ENCODE assay signal across 20 cellular contexts in genomic region chr20:47515843-47516242, GRCh38. TPM values are rescaled to one million over a fixed set of nuclear protein-coding genes. Genes with fewer than 3 reads are reported as not detected.
DNase-seq lines count a peak whose midpoint lies in the region; ATAC-seq and TF ChIP-seq lines count a peak whose summit lies in the region.
"Had no signal": no experiment of that assay in that cellular context is flagged by ENCODE, and none has a peak within 500 bp of the region (broad histone marks: within the 10 kb centered on the region; RNA-seq: fewer than 3 reads in every experiment).

No MANE protein-coding gene starts in this region.

- no peaks in the 10 kb centered on the region for H3K27me3 Mint-ChIP-seq in activated CD4-positive, alpha-beta T cell treated with anti-CD3 and anti-CD28 coated beads, Interleukin-2, amount 10 ng/mL, durations not matched to agents 24 days and 14 days
- no peaks in the 10 kb centered on the region for H3K27me3 Mint-ChIP-seq in CD4-positive, alpha-beta T cell
- no peaks in the 10 kb centered on the region for H3K27me3 Mint-ChIP-seq in T-helper 17 cell
- H3K27me3 Mint-ChIP-seq in progenitor cell of endocrine pancreas = no peaks in the 10 kb centered on the region

- POLR2A ChIA-PET in CD4-positive, alpha-beta T cell (lab: Charles Lee) = no interaction called here

- TF ChIP-seq CTCF in CD4-positive, alpha-beta T cell (IDR thresholded peaks at IDR 0.05) = no peak
- TF ChIP-seq CTCF in progenitor cell of endocrine pancreas (IDR thresholded peaks at IDR 0.05; ENCODE audit: unreplicated experiment) = no peak

- peak overlapping the region; percentile 91 for H3K27ac Mint-ChIP-seq in activated CD4-positive, alpha-beta T cell treated with anti-CD3 and anti-CD28 coated beads, Interleukin-2, amount 10 ng/mL, durations not matched to agents 24 days and 14 days
- peak overlapping the region; percentile 27 for H3K27ac Mint-ChIP-seq in CD4-positive, alpha-beta T cell
- H3K27ac Mint-ChIP-seq in T-helper 17 cell (peak overlapping the region; percentile 77), progenitor cell of endocrine pancreas (peak overlapping the region; percentile 60)

- peaks cover 7% of the 10 kb centered on the region for H3K9me3 Mint-ChIP-seq in activated CD4-positive, alpha-beta T cell treated with anti-CD3 and anti-CD28 coated beads, Interleukin-2, amount 10 ng/mL, durations not matched to agents 24 days and 14 days
- peaks cover 4% of the 10 kb centered on the region for H3K9me3 Mint-ChIP-seq in CD4-positive, alpha-beta T cell
- peaks cover 8% of the 10 kb centered on the region for H3K9me3 Mint-ChIP-seq in progenitor cell of endocrine pancreas (ENCODE audit: low read depth)

- H3K36me3 Mint-ChIP-seq in activated CD4-positive, alpha-beta T cell treated with anti-CD3 and anti-CD28 coated beads, Interleukin-2, amount 10 ng/mL, durations not matched to agents 24 days and 14 days (ENCODE audit: low read depth) = peaks cover 55% of the 10 kb centered on the region
- H3K36me3 Mint-ChIP-seq in CD4-positive, alpha-beta T cell (ENCODE audit: low read depth) = peaks cover 49% of the 10 kb centered on the region
- H3K36me3 Mint-ChIP-seq in T-helper 17 cell (ENCODE audit: low read depth) (no peaks in the 10 kb centered on the region), progenitor cell of endocrine pancreas (ENCODE audit: insufficient read depth) (peaks cover 18% of the 10 kb centered on the region)

- ATAC-seq in CD4-positive, alpha-beta T cell (ENCODE audit: poor library complexity) = no peak
- ATAC-seq in T-helper 17 cell (no peak), HG03378 (IDR thresholded peaks at IDR 0.05; ENCODE audit: unreplicated experiment) (no peak), GM21619 (IDR thresholded peaks at IDR 0.05; ENCODE audit: unreplicated experiment) (no peak)
- ATAC-seq: foreskin keratinocyte, GM12878, upper lobe of right lung had no signal

- peaks cover 7% of the 10 kb centered on the region for H3K9me3 ChIP-seq in CD4-positive, alpha-beta T cell (ENCODE audit: control insufficient read depth, low read length)
- H3K9me3 ChIP-seq in T-helper 17 cell (ENCODE audit: control insufficient read depth, low read length, poor library complexity, severe bottlenecking) = peaks cover 3% of the 10 kb centered on the region
- H3K9me3 ChIP-seq: upper lobe of right lung had no signal

- peaks cover 32% of the 10 kb centered on the region for H3K4me1 Mint-ChIP-seq in activated CD4-positive, alpha-beta T cell treated with anti-CD3 and anti-CD28 coated beads, Interleukin-2, amount 10 ng/mL, durations not matched to agents 24 days and 14 days
- peaks cover 43% of the 10 kb centered on the region for H3K4me1 Mint-ChIP-seq in CD4-positive, alpha-beta T cell (ENCODE audit: low read depth)
- peaks cover 21% of the 10 kb centered on the region for H3K4me1 Mint-ChIP-seq in T-helper 17 cell
- H3K4me1 Mint-ChIP-seq in progenitor cell of endocrine pancreas (ENCODE audit: low read depth) = peaks cover 3% of the 10 kb centered on the region

- intact Hi-C loops in activated CD4-positive, alpha-beta T cell treated with anti-CD3 and anti-CD28 coated beads, Interleukin-2, amount 10 ng/mL, durations not matched to agents 24 days and 14 days (cut with micrococcal nuclease) = loop anchor here (1.0 kb wide), 1 partner anchor 15 kb away; the partner anchor contains the start of gene NCOA3
- intact Hi-C loops in CD4-positive, alpha-beta T cell (cut with DNase I, micrococcal nuclease) = loop anchor here in 1 of 2 experiments (5.0 kb wide), 1 partner anchor 39 kb away; no protein-coding TSS in a partner anchor

- no peak overlapping the region for H3K27ac ChIP-seq in CD4-positive, alpha-beta T cell (ENCODE audit: low read depth, low read length)
- H3K27ac ChIP-seq: parathyroid adenoma, upper lobe of right lung had no signal

- CTCF ChIA-PET in CD4-positive, alpha-beta T cell (lab: Charles Lee) = no interaction called here

- no peak for DNase-seq in activated CD4-positive, alpha-beta T cell treated with anti-CD3 and anti-CD28 coated beads, Interleukin-2, amount 10 ng/mL, durations not matched to agents 24 days and 14 days
- no peak for DNase-seq in activated CD4-positive, alpha-beta T cell treated with anti-CD3 and anti-CD28 coated beads for 4 hours
- no peak for DNase-seq in CD4-positive, alpha-beta T cell
- no peak for DNase-seq in T-helper 17 cell
- DNase-seq in progenitor cell of endocrine pancreas (ENCODE audit: low spot score, unreplicated experiment) = no peak
- no peak for DNase-seq in NCI-H1417 (lab: John Stamatoyannopoulos, UW)
- DNase-seq: activated CD4-positive, CD25-positive, alpha-beta regulatory T cell treated with anti-CD3 and anti-CD28 coated beads, Interleukin-2, amount 50 U/mL, for 72 hours; foreskin keratinocyte; kidney glomerular epithelial cell; MM.1S; NCI-H146; NCI-H69; SHP77 treated with DMSO at 0.1 percent for 48 hours; stimulated activated CD4-positive, alpha-beta T cell treated with anti-CD3 and anti-CD28 coated beads, Interleukin-1b, Interleukin-23, amount 100 ng/mL, for 48 hours; upper lobe of right lung had no signal

- H3K4me3 Mint-ChIP-seq in activated CD4-positive, alpha-beta T cell treated with anti-CD3 and anti-CD28 coated beads, Interleukin-2, amount 10 ng/mL, durations not matched to agents 24 days and 14 days = peak overlapping the region; percentile 5
- no peak overlapping the region for H3K4me3 Mint-ChIP-seq in CD4-positive, alpha-beta T cell
- H3K4me3 Mint-ChIP-seq in T-helper 17 cell (peak overlapping the region; percentile 22), progenitor cell of endocrine pancreas (ENCODE audit: low read depth) (no peak overlapping the region)
- H3K4me3 Mint-ChIP-seq: CD14-positive monocyte had no signal

- H3K27me3 ChIP-seq in CD4-positive, alpha-beta T cell (ENCODE audit: control insufficient read depth, insufficient read depth, low read length) = no peaks in the 10 kb centered on the region
- H3K27me3 ChIP-seq: foreskin keratinocyte, upper lobe of right lung had no signal

RNA-seq across cellular contexts. Expression of gene NCOA3, which starts 14.2 kb away (rescaled TPM):
- 140 TPM in 2 replicates for total RNA-seq in activated CD4-positive, alpha-beta T cell treated with anti-CD3 and anti-CD28 coated beads, Interleukin-2, amount 10 ng/mL, durations not matched to agents 24 days and 14 days
- total RNA-seq in CD4-positive, alpha-beta T cell = 10 to 100 TPM; 59.9 to 65.4 TPM
- 10 to 100 TPM; 55.4 to 58.2 TPM for total RNA-seq in T-helper 17 cell
- total RNA-seq in progenitor cell of endocrine pancreas = 37.7 and 42.8 TPM in 2 replicates

Comparison
In these comparisons a context has a peak if more than half of its experiments do, and no peak if none do; other contexts are left out.
1. H3K27ac Mint-ChIP-seq: peak in every context shown above with its lines; median percentile 91 in activated CD4-positive, alpha-beta T cell treated with anti-CD3 and anti-CD28 coated beads, Interleukin-2, amount 10 ng/mL, durations not matched to agents 24 days and 14 days; 77 in T-helper 17 cell; 60 in progenitor cell of endocrine pancreas; 27 in CD4-positive, alpha-beta T cell.
2. H3K4me3 Mint-ChIP-seq: peak in activated CD4-positive, alpha-beta T cell treated with anti-CD3 and anti-CD28 coated beads, Interleukin-2, amount 10 ng/mL, durations not matched to agents 24 days and 14 days (single experiment) and T-helper 17 cell (single experiment); none in CD4-positive, alpha-beta T cell (single experiment) and progenitor cell of endocrine pancreas (single experiment).